Comparison of ENCODE assay signal across 21 cellular contexts in the genomic region with DNA sequence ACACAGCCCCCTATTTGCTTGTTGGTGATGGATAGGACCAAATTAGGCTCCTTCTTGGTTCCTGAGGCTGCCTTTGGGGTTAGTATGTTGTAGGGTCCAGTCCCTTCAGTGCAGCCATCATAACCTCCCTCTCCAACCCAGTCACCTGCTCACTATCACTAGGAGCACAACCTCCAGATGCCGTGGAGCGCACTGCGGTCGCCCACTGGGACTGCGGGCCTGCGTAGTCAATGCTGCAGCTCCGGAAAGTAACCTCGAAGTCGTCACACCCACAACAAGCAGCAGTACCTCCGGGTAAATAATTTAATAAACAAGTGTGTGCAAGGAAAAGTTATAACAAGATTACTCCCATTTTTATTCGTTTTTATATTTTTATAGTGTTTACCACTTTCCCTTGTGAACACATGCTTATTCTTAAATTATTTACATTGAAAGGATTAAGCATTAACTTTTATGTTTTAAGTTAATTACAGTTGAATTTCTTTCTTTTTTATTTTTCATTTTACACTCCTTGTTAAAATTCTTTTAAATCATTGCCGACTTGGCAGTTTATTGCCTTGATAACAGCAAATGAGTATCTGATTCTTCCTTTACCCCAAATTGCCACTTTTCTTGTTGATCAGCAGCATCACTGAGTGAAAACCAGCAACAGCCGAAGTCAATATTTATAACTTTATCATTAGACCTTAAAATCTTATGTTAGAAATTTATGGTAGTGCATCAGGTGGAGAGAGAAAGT.
DNase-seq lines count a peak whose midpoint lies in the region; ATAC-seq, FAIRE-seq and TF ChIP-seq lines count a peak whose summit lies in the region.
"Had no signal": no experiment of that assay in that cellular context is flagged by ENCODE, and none has a peak within 500 bp of the region (broad histone marks: within the 10 kb centered on the region; RNA-seq: fewer than 3 reads in every experiment).

No MANE protein-coding gene starts in this region.

- H2BK5ac ChIP-seq in IMR-90 (ENCODE audit: low read depth, low read length, poor library complexity, severe bottlenecking) = no peak overlapping the region

- BruUV-seq in IMR-90 (replicated peaks; lab: Mats Ljungman, UMichigan) = no TSS peak

- no peak overlapping the region for H2BK20ac ChIP-seq in IMR-90 (ENCODE audit: low read depth, low read length)

- H3K18ac ChIP-seq in IMR-90 (ENCODE audit: low read depth, low read length) = no peak overlapping the region

- TF ChIP-seq RAD21 in A549 (conservative IDR thresholded peaks at IDR 0.05 in 1 of 2, IDR thresholded peaks at IDR 0.05 in 1 of 2) (no peak), IMR-90 (IDR thresholded peaks at IDR 0.05; ENCODE audit: low read length) (no peak)

- POLR2A ChIA-PET in A549 (lab: Yijun Ruan, JAX) = no interaction called here
- POLR2A ChIA-PET in IMR-90 (lab: Charles Lee; ENCODE audit: unreplicated experiment) = no interaction called here

- H4K5ac ChIP-seq in IMR-90 (ENCODE audit: low read depth, low read length) = no peak overlapping the region

- H2AK9ac ChIP-seq in IMR-90 (replicated peaks; ENCODE audit: low read depth, low read length, poor library complexity) = no peak overlapping the region

- no peak overlapping the region for H2BK15ac ChIP-seq in IMR-90 (ENCODE audit: low read depth, low read length)

- TF ChIP-seq POLR2A in A549 (IDR thresholded peaks at IDR 0.05; ENCODE audit: low read length) = no peak
- TF ChIP-seq POLR2A in IMR-90 (IDR thresholded peaks at IDR 0.05; ENCODE audit: low read depth, low read length) = no peak

- in situ Hi-C loops in IMR-90 (cut with MboI; ENCODE audit: low sequenced_read_pairs) = no loop called here

- H4K91ac ChIP-seq in IMR-90 (ENCODE audit: insufficient read depth, low read depth, low read length) = no peak overlapping the region

- no peaks in the 10 kb centered on the region for H4K20me1 ChIP-seq in IMR-90 (ENCODE audit: insufficient read depth, low read length)

- H3K14ac ChIP-seq in IMR-90 (replicated peaks; ENCODE audit: low read depth, low read length) = no peak overlapping the region

- ATAC-seq in A549 (no peak), IMR-90 (ENCODE audit: low read depth) (no peak), mucosa of descending colon (peak; percentile 56), HG03439 (IDR thresholded peaks at IDR 0.05; ENCODE audit: unreplicated experiment) (no peak), GM19351 (IDR thresholded peaks at IDR 0.05; ENCODE audit: unreplicated experiment) (no peak)

- FAIRE-seq in A549 (lab: Jason Lieb, UNC) (no peak), kidney (lab: Jason Lieb, UNC) (no peak)
- FAIRE-seq: G401.6, GM12891, GM19239, H54 had no signal

- no peaks in the 10 kb centered on the region for H3K27me3 ChIP-seq in IMR-90 (ENCODE audit: control insufficient read depth, insufficient read depth, low read length)
- H3K27me3 ChIP-seq: BE2C had no signal

- H3K27ac ChIP-seq in A549 (no peak overlapping the region), IMR-90 (ENCODE audit: insufficient read depth, low read length) (no peak overlapping the region), kidney (ENCODE audit: low read depth in 2 of 2, low read length in 2 of 2) (no peak overlapping the region)
- H3K27ac ChIP-seq: GM23248, HL-60 had no signal

- no peak overlapping the region; the same call in 1 of the 2 replicates for H2AK5ac ChIP-seq in IMR-90 (ENCODE audit: low read depth, low read length)

- 85% methylated on average over 13 of the region's 13 CpGs for WGBS in A549 (ENCODE audit: missing lambda C conversion rate)
- 100% methylated on average over 1 of the region's 13 CpGs; no CpG with 5 or more reads in 1 of the 2 experiments for WGBS in IMR-90 (ENCODE audit: extremely low coverage in 2 of 2, insufficient read length in 1 of 2), 2 experiments

- H3K36me3 ChIP-seq in IMR-90 (ENCODE audit: control insufficient read depth, insufficient read depth, low read length) (no peaks in the 10 kb centered on the region), kidney (ENCODE audit: control insufficient read depth in 1 of 2, insufficient read depth in 2 of 2, low read length in 2 of 2) (no peaks in the 10 kb centered on the region), mucosa of descending colon (ENCODE audit: low read depth) (no peaks in the 10 kb centered on the region)
- H3K36me3 ChIP-seq: BE2C had no signal

- H3K56ac ChIP-seq in IMR-90 (ENCODE audit: extremely low read depth, insufficient read depth, low read length) = no peak overlapping the region

- no peak overlapping the region for H2AFZ ChIP-seq in IMR-90 (replicated peaks; ENCODE audit: low read length, poor library complexity)
- H2AFZ ChIP-seq: GM23248 had no signal

- DNase-seq in A549 (ENCODE audit: low read depth in 1 of 2, low spot score in 1 of 2) (no peak), IMR-90 (no peak), kidney (peak; percentile 37), mucosa of descending colon (no peak), DMS53 (lab: John Stamatoyannopoulos, UW) (no peak)
- DNase-seq: ACHN; BE2C; C1 segment of cervical spinal cord; CD4-positive, CD25-positive, alpha-beta regulatory T cell; CD8-positive, alpha-beta memory T cell; COR-L47; DMS 273 treated with DMSO at 0.1 percent for 48 hours; GM23248; HCEC 1CT had no signal

- no peak overlapping the region for H2BK120ac ChIP-seq in IMR-90 (ENCODE audit: low read depth, low read length)

- intact Hi-C loops in IMR-90 (cut with micrococcal nuclease) (no loop called here), kidney (cut with DNase I) (no loop called here), mucosa of descending colon (cut with DNase I, micrococcal nuclease) (no loop called here)

- H3K9ac ChIP-seq in IMR-90 (ENCODE audit: low read depth, low read length) (no peak overlapping the region), kidney (ENCODE audit: low read length in 2 of 2) (no peak overlapping the region)
- H3K9ac ChIP-seq: GM23248 had no signal

- CTCF ChIA-PET in A549 (lab: Yijun Ruan, JAX) (interaction anchor here (0.6 to 1.3 kb wide), 2 partner anchors 13 to 19 kb away, joined by 3 to 4 read pairs; no protein-coding TSS in a partner anchor), IMR-90 (lab: Yijun Ruan, JAX) (no interaction called here)

- H3K79me1 ChIP-seq in IMR-90 (ENCODE audit: low read depth in 1 of 2, low read length in 2 of 2) = no peaks in the 10 kb centered on the region

- H3K4me1 ChIP-seq in A549 = 0 out of 3 replicates have a peak, but pooled peaks cover 7% of the 10 kb centered on the region
- no peaks in the 10 kb centered on the region for H3K4me1 ChIP-seq in IMR-90 (ENCODE audit: control insufficient read depth, insufficient read depth, low read length)
- no peaks in the 10 kb centered on the region for H3K4me1 ChIP-seq in kidney (ENCODE audit: control insufficient read depth in 1 of 2, insufficient read depth in 1 of 2, low read depth in 1 of 2, low read length in 2 of 2)
- H3K4me1 ChIP-seq in mucosa of descending colon (ENCODE audit: low read depth) = no peaks in the 10 kb centered on the region

- H3K4ac ChIP-seq in IMR-90 (ENCODE audit: low read depth, low read length) = no peak overlapping the region

- H3K23ac ChIP-seq in IMR-90 (ENCODE audit: low read depth, low read length) = no peak overlapping the region

- H3K4me3 ChIP-seq in A549 = no peak overlapping the region
- H3K4me3 ChIP-seq in IMR-90 (ENCODE audit: insufficient read depth, low read depth, low read length) = no peak overlapping the region
- no peak overlapping the region for H3K4me3 ChIP-seq in kidney (ENCODE audit: low read length in 2 of 2)
- no peak overlapping the region for H3K4me3 ChIP-seq in mucosa of descending colon
- H3K4me3 ChIP-seq: GM23248 had no signal

- TF ChIP-seq EP300 in A549 (IDR thresholded peaks at IDR 0.05) = no peak

- H3K4me2 ChIP-seq in A549 (no peak overlapping the region), IMR-90 (ENCODE audit: low read depth, low read length) (no peak overlapping the region)

- no peaks in the 10 kb centered on the region for H3K9me1 ChIP-seq in IMR-90 (ENCODE audit: insufficient read depth, low read length)

- H4K8ac ChIP-seq in IMR-90 (ENCODE audit: low read depth in 2 of 2, low read length in 2 of 2) = no peak overlapping the region

- dilution Hi-C loops in IMR-90 (cut with HindIII; ENCODE audit: low sequenced_read_pairs, unreplicated experiment) = no loop called here

- TF ChIP-seq CTCF in A549 (IDR thresholded peaks at IDR 0.05) (no peak), IMR-90 (conservative IDR thresholded peaks at IDR 0.05; ENCODE audit: low read depth, low read length) (no peak), kidney (IDR thresholded peaks at IDR 0.05; ENCODE audit: borderline replicate concordance, extremely low read depth, insufficient read depth) (no peak), mucosa of descending colon (IDR thresholded peaks at IDR 0.05) (no peak)

- no peaks in the 10 kb centered on the region for H3K9me3 ChIP-seq in A549
- H3K9me3 ChIP-seq in IMR-90 (ENCODE audit: control insufficient read depth, insufficient read depth, low read length) = no peaks in the 10 kb centered on the region
- no peaks in the 10 kb centered on the region for H3K9me3 ChIP-seq in kidney (ENCODE audit: control insufficient read depth in 1 of 2, low read length in 2 of 2)
- H3K9me3 ChIP-seq in mucosa of descending colon = no peaks in the 10 kb centered on the region
- H3K9me3 ChIP-seq: BE2C had no signal

TF ChIP-seq in A549, 52 proteins besides CTCF, POLR2A, EP300 and RAD21:
- TF ChIP-seq MYC (IDR thresholded peaks at IDR 0.05; ENCODE audit: borderline replicate concordance, low read length) (no peak), PHF8 (IDR thresholded peaks at IDR 0.05; ENCODE audit: borderline replicate concordance, low read depth) (no peak), RARB (CRISPR knock-in tag; IDR thresholded peaks at IDR 0.05) (no peak), MAFK (IDR thresholded peaks at IDR 0.05; ENCODE audit: partially characterized antibody) (peak; percentile 72)

TF ChIP-seq in IMR-90, 13 proteins besides CTCF, POLR2A, EP300 and RAD21:
- TF ChIP-seq MAFK (IDR thresholded peaks at IDR 0.05; ENCODE audit: low read depth, low read length) = peak; percentile 84
- no peak for TF ChIP-seq MXI1 (IDR thresholded peaks at IDR 0.05; ENCODE audit: borderline replicate concordance, low read depth, low read length)
